ENCODE assay signal across 1 cellular context in the genomic region with DNA sequence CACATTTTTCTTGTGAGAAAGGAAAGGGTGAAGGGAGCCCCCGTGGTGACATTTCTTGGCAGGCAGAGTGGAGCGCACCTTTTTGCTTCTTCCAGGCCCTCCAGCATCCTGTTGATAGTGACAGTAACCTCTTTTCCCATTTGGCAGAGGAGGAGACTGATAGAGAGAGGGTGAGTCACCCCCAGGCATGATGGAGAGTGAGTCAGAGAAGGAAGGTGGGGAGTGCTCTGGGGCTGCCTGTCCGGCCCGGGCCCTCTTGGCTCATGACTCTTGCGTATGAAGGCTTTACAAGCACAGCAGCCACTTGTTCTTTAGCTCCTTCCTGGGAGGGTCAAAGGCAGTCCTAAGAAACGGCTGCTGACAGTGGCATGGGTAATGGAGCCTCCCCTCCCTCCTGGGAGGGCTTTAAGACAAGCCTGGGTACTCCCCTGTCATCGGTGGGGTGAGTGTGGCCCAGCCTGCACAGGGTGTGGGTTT.
TF ChIP-seq lines count a peak whose summit lies in the region.

No MANE protein-coding gene starts in this region.

TF ChIP-seq in HepG2, 621 proteins besides CTCF, POLR2A, EP300 and RAD21:
- TF ChIP-seq FOSL2 (CRISPR knock-in tag; IDR thresholded peaks at IDR 0.05) = peak; percentile 81
- no peak for TF ChIP-seq MTA1 (CRISPR knock-in tag; IDR thresholded peaks at IDR 0.05; ENCODE audit: borderline replicate concordance)
